In the genomic region with DNA sequence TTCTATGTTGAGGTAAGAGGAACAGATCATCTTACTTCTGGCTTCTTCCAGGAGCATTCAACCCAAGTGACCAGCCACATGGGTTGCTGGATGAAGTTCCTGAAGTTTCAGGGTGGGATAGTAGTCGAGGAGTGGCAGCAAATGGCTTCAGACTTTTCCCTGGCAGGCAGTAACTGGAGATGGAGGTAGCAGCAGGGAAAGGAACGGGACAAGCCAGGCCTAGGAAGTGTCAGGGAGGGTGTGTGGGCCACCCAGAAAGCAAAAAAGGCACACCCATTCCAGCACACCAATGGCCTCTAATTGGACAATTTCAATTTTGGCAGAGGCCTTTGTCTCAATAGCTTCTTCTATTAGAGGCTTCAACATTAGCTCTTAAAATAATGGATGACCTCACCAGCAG, we compare ENCODE assay signal across 2 cellular contexts.
TF ChIP-seq lines count a peak whose summit lies in the region.

No MANE protein-coding gene starts in this region.

TF ChIP-seq in SK-N-SH, 30 proteins besides CTCF, POLR2A, EP300 and RAD21 (continued from another document):
- no peak for TF ChIP-seq GABPA (IDR thresholded peaks at IDR 0.05; ENCODE audit: low read depth)
- TF ChIP-seq RCOR1 (IDR thresholded peaks at IDR 0.05; ENCODE audit: low read length), result no peak
- TF ChIP-seq TEAD4 (IDR thresholded peaks at IDR 0.05; ENCODE audit: borderline replicate concordance, insufficient read depth), result no peak
- TF ChIP-seq TAF1 (IDR thresholded peaks at IDR 0.05; ENCODE audit: borderline replicate concordance, low read depth, low read length), result no peak
- TF ChIP-seq YY1 (IDR thresholded peaks at IDR 0.05; ENCODE audit: low read depth), result no peak
- no peak for TF ChIP-seq JUND (IDR thresholded peaks at IDR 0.05)
- TF ChIP-seq, protein P1, sequence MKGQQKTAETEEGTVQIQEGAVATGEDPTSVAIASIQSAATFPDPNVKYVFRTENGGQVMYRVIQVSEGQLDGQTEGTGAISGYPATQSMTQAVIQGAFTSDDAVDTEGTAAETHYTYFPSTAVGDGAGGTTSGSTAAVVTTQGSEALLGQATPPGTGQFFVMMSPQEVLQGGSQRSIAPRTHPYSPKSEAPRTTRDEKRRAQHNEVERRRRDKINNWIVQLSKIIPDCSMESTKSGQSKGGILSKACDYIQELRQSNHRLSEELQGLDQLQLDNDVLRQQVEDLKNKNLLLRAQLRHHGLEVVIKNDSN (IDR thresholded peaks at IDR 0.05; ENCODE audit: borderline replicate concordance, low read depth), result no peak
- TF ChIP-seq, protein P2, sequence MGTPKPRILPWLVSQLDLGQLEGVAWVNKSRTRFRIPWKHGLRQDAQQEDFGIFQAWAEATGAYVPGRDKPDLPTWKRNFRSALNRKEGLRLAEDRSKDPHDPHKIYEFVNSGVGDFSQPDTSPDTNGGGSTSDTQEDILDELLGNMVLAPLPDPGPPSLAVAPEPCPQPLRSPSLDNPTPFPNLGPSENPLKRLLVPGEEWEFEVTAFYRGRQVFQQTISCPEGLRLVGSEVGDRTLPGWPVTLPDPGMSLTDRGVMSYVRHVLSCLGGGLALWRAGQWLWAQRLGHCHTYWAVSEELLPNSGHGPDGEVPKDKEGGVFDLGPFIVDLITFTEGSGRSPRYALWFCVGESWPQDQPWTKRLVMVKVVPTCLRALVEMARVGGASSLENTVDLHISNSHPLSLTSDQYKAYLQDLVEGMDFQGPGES (IDR thresholded peaks at IDR 0.05; ENCODE audit: low read depth, low read length), result no peak

TF ChIP-seq in SK-N-SH treated with all-trans-retinoic acid at 6 μM for 48 hours, 23 proteins besides CTCF, POLR2A, EP300 and RAD21 (continued from another document):
- TF ChIP-seq TCF4 (CRISPR knock-in tag; IDR thresholded peaks at IDR 0.05; ENCODE audit: borderline replicate concordance) (no peak), GLIS3 (CRISPR knock-in tag; IDR thresholded peaks at IDR 0.05) (no peak), PPARA (CRISPR knock-in tag; IDR thresholded peaks at IDR 0.05; ENCODE audit: borderline replicate concordance) (no peak), ZNF8 (CRISPR knock-in tag; IDR thresholded peaks at IDR 0.05) (no peak), TOX (CRISPR knock-in tag; IDR thresholded peaks at IDR 0.05; ENCODE audit: borderline replicate concordance) (no peak), ZFP3 (CRISPR knock-in tag; IDR thresholded peaks at IDR 0.05) (no peak), RARB (CRISPR knock-in tag; IDR thresholded peaks at IDR 0.05) (no peak), BACH2 (CRISPR knock-in tag; IDR thresholded peaks at IDR 0.05; ENCODE audit: borderline replicate concordance) (no peak), ZC3H10 (CRISPR knock-in tag; IDR thresholded peaks at IDR 0.05) (no peak)
- TF ChIP-seq, protein P3, sequence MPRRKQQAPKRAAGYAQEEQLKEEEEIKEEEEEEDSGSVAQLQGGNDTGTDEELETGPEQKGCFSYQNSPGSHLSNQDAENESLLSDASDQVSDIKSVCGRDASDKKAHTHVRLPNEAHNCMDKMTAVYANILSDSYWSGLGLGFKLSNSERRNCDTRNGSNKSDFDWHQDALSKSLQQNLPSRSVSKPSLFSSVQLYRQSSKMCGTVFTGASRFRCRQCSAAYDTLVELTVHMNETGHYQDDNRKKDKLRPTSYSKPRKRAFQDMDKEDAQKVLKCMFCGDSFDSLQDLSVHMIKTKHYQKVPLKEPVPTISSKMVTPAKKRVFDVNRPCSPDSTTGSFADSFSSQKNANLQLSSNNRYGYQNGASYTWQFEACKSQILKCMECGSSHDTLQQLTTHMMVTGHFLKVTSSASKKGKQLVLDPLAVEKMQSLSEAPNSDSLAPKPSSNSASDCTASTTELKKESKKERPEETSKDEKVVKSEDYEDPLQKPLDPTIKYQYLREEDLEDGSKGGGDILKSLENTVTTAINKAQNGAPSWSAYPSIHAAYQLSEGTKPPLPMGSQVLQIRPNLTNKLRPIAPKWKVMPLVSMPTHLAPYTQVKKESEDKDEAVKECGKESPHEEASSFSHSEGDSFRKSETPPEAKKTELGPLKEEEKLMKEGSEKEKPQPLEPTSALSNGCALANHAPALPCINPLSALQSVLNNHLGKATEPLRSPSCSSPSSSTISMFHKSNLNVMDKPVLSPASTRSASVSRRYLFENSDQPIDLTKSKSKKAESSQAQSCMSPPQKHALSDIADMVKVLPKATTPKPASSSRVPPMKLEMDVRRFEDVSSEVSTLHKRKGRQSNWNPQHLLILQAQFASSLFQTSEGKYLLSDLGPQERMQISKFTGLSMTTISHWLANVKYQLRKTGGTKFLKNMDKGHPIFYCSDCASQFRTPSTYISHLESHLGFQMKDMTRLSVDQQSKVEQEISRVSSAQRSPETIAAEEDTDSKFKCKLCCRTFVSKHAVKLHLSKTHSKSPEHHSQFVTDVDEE (CRISPR knock-in tag; IDR thresholded peaks at IDR 0.05), result no peak
- TF ChIP-seq, protein P4, sequence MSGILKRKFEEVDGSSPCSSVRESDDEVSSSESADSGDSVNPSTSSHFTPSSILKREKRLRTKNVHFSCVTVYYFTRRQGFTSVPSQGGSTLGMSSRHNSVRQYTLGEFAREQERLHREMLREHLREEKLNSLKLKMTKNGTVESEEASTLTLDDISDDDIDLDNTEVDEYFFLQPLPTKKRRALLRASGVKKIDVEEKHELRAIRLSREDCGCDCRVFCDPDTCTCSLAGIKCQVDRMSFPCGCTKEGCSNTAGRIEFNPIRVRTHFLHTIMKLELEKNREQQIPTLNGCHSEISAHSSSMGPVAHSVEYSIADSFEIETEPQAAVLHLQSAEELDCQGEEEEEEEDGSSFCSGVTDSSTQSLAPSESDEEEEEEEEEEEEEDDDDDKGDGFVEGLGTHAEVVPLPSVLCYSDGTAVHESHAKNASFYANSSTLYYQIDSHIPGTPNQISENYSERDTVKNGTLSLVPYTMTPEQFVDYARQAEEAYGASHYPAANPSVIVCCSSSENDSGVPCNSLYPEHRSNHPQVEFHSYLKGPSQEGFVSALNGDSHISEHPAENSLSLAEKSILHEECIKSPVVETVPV (CRISPR knock-in tag; IDR thresholded peaks at IDR 0.05), result no peak
- TF ChIP-seq, protein P5, sequence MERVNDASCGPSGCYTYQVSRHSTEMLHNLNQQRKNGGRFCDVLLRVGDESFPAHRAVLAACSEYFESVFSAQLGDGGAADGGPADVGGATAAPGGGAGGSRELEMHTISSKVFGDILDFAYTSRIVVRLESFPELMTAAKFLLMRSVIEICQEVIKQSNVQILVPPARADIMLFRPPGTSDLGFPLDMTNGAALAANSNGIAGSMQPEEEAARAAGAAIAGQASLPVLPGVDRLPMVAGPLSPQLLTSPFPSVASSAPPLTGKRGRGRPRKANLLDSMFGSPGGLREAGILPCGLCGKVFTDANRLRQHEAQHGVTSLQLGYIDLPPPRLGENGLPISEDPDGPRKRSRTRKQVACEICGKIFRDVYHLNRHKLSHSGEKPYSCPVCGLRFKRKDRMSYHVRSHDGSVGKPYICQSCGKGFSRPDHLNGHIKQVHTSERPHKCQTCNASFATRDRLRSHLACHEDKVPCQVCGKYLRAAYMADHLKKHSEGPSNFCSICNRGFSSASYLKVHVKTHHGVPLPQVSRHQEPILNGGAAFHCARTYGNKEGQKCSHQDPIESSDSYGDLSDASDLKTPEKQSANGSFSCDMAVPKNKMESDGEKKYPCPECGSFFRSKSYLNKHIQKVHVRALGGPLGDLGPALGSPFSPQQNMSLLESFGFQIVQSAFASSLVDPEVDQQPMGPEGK (CRISPR knock-in tag; IDR thresholded peaks at IDR 0.05; ENCODE audit: borderline replicate concordance), result no peak
